In the genomic region with DNA sequence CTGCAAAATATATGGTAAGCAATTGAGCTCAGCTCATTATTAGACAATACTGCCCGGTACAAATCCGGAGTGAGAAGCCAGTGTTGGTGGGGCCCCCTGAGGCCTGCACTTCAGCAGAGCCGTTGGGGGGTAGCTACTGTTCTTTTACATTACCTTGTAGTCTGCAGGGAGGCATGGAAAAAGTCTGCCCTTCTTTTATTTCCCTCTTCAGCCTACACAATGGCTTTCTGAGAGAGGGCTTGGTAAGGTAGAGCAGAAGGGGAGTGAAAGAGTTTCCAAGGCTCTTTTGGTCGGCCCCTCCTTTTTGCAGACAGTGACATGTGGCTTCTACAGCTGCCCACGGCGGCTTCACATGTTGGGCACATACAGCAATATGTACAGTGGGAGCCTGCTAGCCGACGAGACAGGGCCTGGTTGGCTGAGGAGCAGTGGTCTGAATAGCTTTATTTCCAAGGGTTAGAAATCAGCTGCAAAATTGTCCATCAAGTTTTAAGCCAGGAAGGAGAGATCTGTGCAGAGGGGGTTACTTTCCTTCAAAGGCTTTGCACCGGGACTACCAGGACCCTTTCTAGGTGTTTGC, we compare ENCODE assay signal across 17 cellular contexts. TPM values are rescaled to one million over a fixed set of nuclear protein-coding genes. Genes with fewer than 3 reads are reported as not detected.
DNase-seq lines count a peak whose midpoint lies in the region; ATAC-seq, FAIRE-seq and TF ChIP-seq lines count a peak whose summit lies in the region.
"Had no signal": no experiment of that assay in that cellular context is flagged by ENCODE, and none has a peak within 500 bp of the region (broad histone marks: within the 10 kb centered on the region; RNA-seq: fewer than 3 reads in every experiment).

No MANE protein-coding gene starts in this region.

- no peak overlapping the region for H3K4me3 Mint-ChIP-seq in MCF 10A (ENCODE audit: unreplicated experiment)
- H3K4me3 Mint-ChIP-seq: activated CD4-positive, alpha-beta T cell treated with anti-CD3 and anti-CD28 coated beads, Interleukin-2, amount 10 ng/mL, durations not matched to agents 24 days and 14 days; memory B cell had no signal

- peaks cover 25% of the 10 kb centered on the region for H3K79me2 ChIP-seq in GM23248 (ENCODE audit: insufficient read depth)
- peaks cover 38% of the 10 kb centered on the region for H3K79me2 ChIP-seq in MM.1S (ENCODE audit: low read length)
- H3K79me2 ChIP-seq in endothelial cell of umbilical vein (ENCODE audit: control insufficient read depth, insufficient read depth, low read length), result peaks cover 11% of the 10 kb centered on the region
- H3K79me2 ChIP-seq in osteoblast (ENCODE audit: insufficient read depth, low read length), result peaks cover 39% of the 10 kb centered on the region

- H3K36me3 ChIP-seq in GM23248 (ENCODE audit: low read depth), result no peaks in the 10 kb centered on the region
- no peaks in the 10 kb centered on the region for H3K36me3 ChIP-seq in MM.1S (replicated peaks; ENCODE audit: insufficient read depth, low read length)
- no peaks in the 10 kb centered on the region for H3K36me3 ChIP-seq in endothelial cell of umbilical vein (ENCODE audit: control insufficient read depth in 2 of 2, extremely low read depth in 1 of 2, insufficient read depth in 2 of 2, low read length in 2 of 2)
- peaks cover 22% of the 10 kb centered on the region for H3K36me3 ChIP-seq in osteoblast (ENCODE audit: insufficient read depth, low read length)
- H3K36me3 ChIP-seq in A673 (ENCODE audit: insufficient read depth, low read length, poor library complexity, severe bottlenecking), result no peaks in the 10 kb centered on the region
- H3K36me3 ChIP-seq: prostate gland had no signal

- dilution Hi-C loops in endothelial cell of umbilical vein (cut with MboI; ENCODE audit: extremely low pct_ligation_motif_present, low sequenced_read_pairs), result no loop called here

- intact Hi-C loops in endothelial cell of umbilical vein (cut with micrococcal nuclease) (no loop called here), head of caudate nucleus (cut with DNase I) (no loop called here), MCF 10A (cut with micrococcal nuclease) (no loop called here), A673 (cut with micrococcal nuclease; ENCODE audit: unreplicated experiment) (no loop called here)

- no peaks in the 10 kb centered on the region for H3K27me3 ChIP-seq in GM23248 (replicated peaks; ENCODE audit: insufficient read depth)
- H3K27me3 ChIP-seq in MM.1S (replicated peaks; ENCODE audit: insufficient read depth, low read length), result no peaks in the 10 kb centered on the region
- no peaks in the 10 kb centered on the region for H3K27me3 ChIP-seq in endothelial cell of umbilical vein (ENCODE audit: control insufficient read depth in 2 of 2, insufficient read depth in 2 of 2, low read length in 2 of 2)
- H3K27me3 ChIP-seq in osteoblast (ENCODE audit: insufficient read depth, low read length), result no peaks in the 10 kb centered on the region
- no peaks in the 10 kb centered on the region for H3K27me3 ChIP-seq in A673 (replicated peaks; ENCODE audit: insufficient read depth, low read depth, low read length, poor library complexity)

- TF ChIP-seq CTCF in MM.1S (IDR thresholded peaks at IDR 0.05; ENCODE audit: low read length) (no peak), endothelial cell of umbilical vein (IDR thresholded peaks at IDR 0.05; ENCODE audit: extremely low read depth in 1 of 2, insufficient read depth in 1 of 2, low read depth in 1 of 2, low read length in 2 of 2) (no peak), osteoblast (IDR thresholded peaks at IDR 0.05; ENCODE audit: extremely low read depth, low read depth, low read length) (no peak), MCF 10A (IDR thresholded peaks at IDR 0.05; ENCODE audit: unreplicated experiment) (no peak), A673 (conservative IDR thresholded peaks at IDR 0.05; ENCODE audit: low read depth, low read length) (no peak)

- H3K9me3 ChIP-seq in GM23248 (ENCODE audit: low read depth) (no peaks in the 10 kb centered on the region), MM.1S (replicated peaks; ENCODE audit: insufficient read depth, low read length) (no peaks in the 10 kb centered on the region), endothelial cell of umbilical vein (replicated peaks; ENCODE audit: control insufficient read depth, insufficient read depth, low read length) (no peaks in the 10 kb centered on the region), osteoblast (ENCODE audit: low read depth, low read length) (no peaks in the 10 kb centered on the region), A673 (ENCODE audit: low read depth, low read length, poor library complexity, severe bottlenecking) (no peaks in the 10 kb centered on the region)
- H3K9me3 ChIP-seq: prostate gland had no signal

- WGBS in GM23248 (ENCODE audit: low coverage in 1 of 2, low lambda C conversion rate in 2 of 2, missing lambda C conversion rate in 2 of 2), 2 experiments, result 83 to 91% methylated on average over 9 of the region's 9 CpGs

- BruUV-seq in endothelial cell of umbilical vein (replicated peaks; lab: Mats Ljungman, UMichigan), result no TSS peak
- no TSS peak for BruUV-seq in MCF 10A (replicated peaks; lab: Mats Ljungman, UMichigan)
- no TSS peak for BruUV-seq in A673 (replicated peaks; lab: Mats Ljungman, UMichigan)

- peaks cover 19% of the 10 kb centered on the region for H3K36me3 Mint-ChIP-seq in MCF 10A (ENCODE audit: insufficient read depth, unreplicated experiment)
- H3K36me3 Mint-ChIP-seq: memory B cell had no signal

- no peaks in the 10 kb centered on the region for H3K9me1 ChIP-seq in endothelial cell of umbilical vein (replicated peaks; ENCODE audit: control insufficient read depth, extremely low read depth, insufficient read depth, low read length)

- H3K9me2 ChIP-seq in GM23248 (ENCODE audit: insufficient read depth) (no peaks in the 10 kb centered on the region), MM.1S (replicated peaks; ENCODE audit: insufficient read depth, low read length) (no peaks in the 10 kb centered on the region)

- peak; percentile 21 for FAIRE-seq in endothelial cell of umbilical vein (lab: Jason Lieb, UNC)
- FAIRE-seq: H54 had no signal

- CTCF ChIA-PET in endothelial cell of umbilical vein (lab: Charles Lee), result interaction anchor here (1.0 to 5.3 kb wide), 9 partner anchors 12 to 94 kb away, joined by 3 to 81 read pairs (median 7); a partner anchor contains a TSS
- CTCF ChIA-PET in MCF 10A (lab: Yijun Ruan, JAX), result interaction anchor here (0.6 to 7.5 kb wide), 16 partner anchors 7 to 110 kb away, joined by 3 to 105 read pairs (median 3); a partner anchor contains a TSS
- CTCF ChIA-PET in A673 (lab: Charles Lee), result interaction anchor here (0.6 to 1.4 kb wide), 3 partner anchors 18 to 102 kb away, joined by 3 read pairs; no protein-coding TSS in a partner anchor

- no peak overlapping the region for H2AFZ ChIP-seq in GM23248
- H2AFZ ChIP-seq in MM.1S (ENCODE audit: low read length), result 0 out of 2 replicates have a peak overlapping the region, but pooled peaks have one; percentile 0
- no peak overlapping the region for H2AFZ ChIP-seq in endothelial cell of umbilical vein (ENCODE audit: low read depth, low read length)
- H2AFZ ChIP-seq in osteoblast (ENCODE audit: low read length), result no peak overlapping the region

- TF ChIP-seq POLR2A in endothelial cell of umbilical vein (IDR thresholded peaks at IDR 0.05; ENCODE audit: low read depth, low read length), result peak; percentile 16

- in situ Hi-C loops in GM23248 (cut with MboI), result no loop called here

- H3K27me3 Mint-ChIP-seq in MCF 10A (ENCODE audit: insufficient read depth, unreplicated experiment), result no peaks in the 10 kb centered on the region
- H3K27me3 Mint-ChIP-seq: memory B cell had no signal

- H3K4me3 ChIP-seq in GM23248 (no peak overlapping the region), MM.1S (ENCODE audit: low read length) (peak overlapping the region; percentile 32), endothelial cell of umbilical vein (replicated peaks in 1 of 3; ENCODE audit: insufficient read depth in 1 of 3, low read depth in 1 of 3, low read length in 3 of 3) (no peak overlapping the region), osteoblast (ENCODE audit: insufficient read depth, low read length) (peak overlapping the region; percentile 23), A673 (ENCODE audit: low read depth, low read length, poor library complexity, severe bottlenecking) (no peak overlapping the region)
- H3K4me3 ChIP-seq: prostate gland had no signal

- H4K20me1 ChIP-seq in GM23248 (ENCODE audit: insufficient read depth) (no peaks in the 10 kb centered on the region), MM.1S (ENCODE audit: insufficient read depth, low read length) (no peaks in the 10 kb centered on the region), endothelial cell of umbilical vein (replicated peaks; ENCODE audit: control insufficient read depth, extremely low read depth, insufficient read depth, low read length) (no peaks in the 10 kb centered on the region), osteoblast (ENCODE audit: insufficient read depth, low read length) (peaks cover 8% of the 10 kb centered on the region)

- H3K4me2 ChIP-seq in GM23248 (ENCODE audit: unreplicated experiment), result peak overlapping the region; percentile 51
- H3K4me2 ChIP-seq in MM.1S (ENCODE audit: low read depth, low read length), result peak overlapping the region; percentile 79
- no peak overlapping the region for H3K4me2 ChIP-seq in endothelial cell of umbilical vein (ENCODE audit: insufficient read depth, low read length)
- peak overlapping the region; percentile 55 for H3K4me2 ChIP-seq in osteoblast (ENCODE audit: insufficient read depth, low read length)

- H3K27ac Mint-ChIP-seq in MCF 10A (ENCODE audit: low read depth, unreplicated experiment), result no peak overlapping the region
- H3K27ac Mint-ChIP-seq: activated CD4-positive, alpha-beta T cell treated with anti-CD3 and anti-CD28 coated beads, Interleukin-2, amount 10 ng/mL, durations not matched to agents 24 days and 14 days; memory B cell had no signal

- H3K4me1 Mint-ChIP-seq in MCF 10A (ENCODE audit: insufficient read depth, unreplicated experiment), result peaks cover 38% of the 10 kb centered on the region

- H3K9ac ChIP-seq in GM23248 (no peak overlapping the region), MM.1S (ENCODE audit: low read length) (peak overlapping the region; percentile 51), endothelial cell of umbilical vein (replicated peaks; ENCODE audit: extremely low read depth, insufficient read depth, low read length) (no peak overlapping the region)

- H3F3A ChIP-seq in GM23248 (ENCODE audit: insufficient read depth) (peaks cover 40% of the 10 kb centered on the region), MM.1S (ENCODE audit: insufficient read depth, low read length) (peaks cover 36% of the 10 kb centered on the region)

- no peaks in the 10 kb centered on the region for H3K9me3 Mint-ChIP-seq in MCF 10A (ENCODE audit: unreplicated experiment)
- H3K9me3 Mint-ChIP-seq: activated CD4-positive, alpha-beta T cell treated with anti-CD3 and anti-CD28 coated beads, Interleukin-2, amount 10 ng/mL, durations not matched to agents 24 days and 14 days; memory B cell had no signal

- H3K4me1 ChIP-seq in GM23248 (ENCODE audit: insufficient read depth), result peaks cover 45% of the 10 kb centered on the region
- peaks cover 61% of the 10 kb centered on the region for H3K4me1 ChIP-seq in MM.1S (ENCODE audit: low read length)
- H3K4me1 ChIP-seq in endothelial cell of umbilical vein (ENCODE audit: control insufficient read depth, extremely low read depth, insufficient read depth, low read length), result peaks cover 50% of the 10 kb centered on the region
- peaks cover 64% of the 10 kb centered on the region for H3K4me1 ChIP-seq in osteoblast (ENCODE audit: insufficient read depth, low read length)
- H3K4me1 ChIP-seq in A673 (ENCODE audit: insufficient read depth, low read length, poor library complexity, severe bottlenecking), result peaks cover 35% of the 10 kb centered on the region

- no peak for ATAC-seq in GM21360 (IDR thresholded peaks at IDR 0.05; ENCODE audit: unreplicated experiment)

- DNase-seq in GM23248 (no peak), MM.1S (peak; percentile 57), endothelial cell of umbilical vein (ENCODE audit: low read depth, low spot score) (no peak), osteoblast (ENCODE audit: insufficient read length, low spot score, missing footprints) (peak; percentile 69), head of caudate nucleus (no peak), MCF 10A (ENCODE audit: unreplicated experiment) (no peak), A673 (ENCODE audit: low spot score) (no peak)
- DNase-seq: activated CD4-positive, alpha-beta T cell treated with anti-CD3 and anti-CD28 coated beads, Interleukin-2, amount 10 ng/mL, durations not matched to agents 24 days and 14 days; C1 segment of cervical spinal cord; GDM1; NCI-H2227 treated with DMSO at 0.1 percent for 48 hours; stimulated activated CD4-positive, alpha-beta T cell treated with anti-CD3 and anti-CD28 coated beads, Interleukin-2, amount 100 ng/mL, for 48 hours had no signal

- H3K27ac ChIP-seq in GM23248, result no peak overlapping the region
- H3K27ac ChIP-seq in MM.1S (ENCODE audit: low read length), result peak overlapping the region; percentile 89
- peak overlapping the region; percentile 55 for H3K27ac ChIP-seq in endothelial cell of umbilical vein (ENCODE audit: insufficient read depth, low read depth, low read length)
- peak overlapping the region; percentile 55 for H3K27ac ChIP-seq in osteoblast (ENCODE audit: low read depth, low read length)
- no peak overlapping the region for H3K27ac ChIP-seq in A673 (ENCODE audit: low read depth, low read length, poor library complexity, severe bottlenecking)
- H3K27ac ChIP-seq: prostate gland had no signal

- POLR2A ChIA-PET in endothelial cell of umbilical vein (lab: Charles Lee), result interaction anchor here (2.4 kb wide), 1 partner anchor 13 kb away, joined by 12 read pairs; a partner anchor contains a TSS
- POLR2A ChIA-PET in MCF 10A (lab: Yijun Ruan, JAX), result interaction anchor here (1.2 to 5.7 kb wide), 2 partner anchors 12 to 38 kb away, joined by 3 to 62 read pairs; a partner anchor contains a TSS
- POLR2A ChIA-PET in A673 (lab: Charles Lee; ENCODE audit: low non-redundant PET), result no interaction called here

RNA-seq across cellular contexts. Expression of a gene that starts 3.9 kb away (rescaled TPM):
- 16.6 and 19.9 TPM in 2 replicates for total RNA-seq in GM23248 (2014; rRNA removed; shearing (Covaris generic))
- 3.9 and 4.5 TPM in 2 replicates for polyA plus RNA-seq in GM23248 (2016; fragmentation: Nextera tagmentation; extraction: Ambion mirVana)
- 23.6 and 24.1 TPM in 2 replicates for total RNA-seq in endothelial cell of umbilical vein
- 9.4 and 10.4 TPM in 2 replicates for polyA plus RNA-seq in endothelial cell of umbilical vein
- 11.7 and 14.2 TPM in 2 replicates for polyA plus RNA-seq in endothelial cell of umbilical vein (2011; cell fraction: cytosol; rRNA removed)
- polyA plus RNA-seq in endothelial cell of umbilical vein (2011; cell fraction: nucleus; rRNA removed), result 11.1 and 12.5 TPM in 2 replicates
- polyA plus RNA-seq in endothelial cell of umbilical vein (2012), result 11.4 and 13.4 TPM in 2 replicates
- 10.0 and 13.4 TPM in 2 replicates for polyA minus RNA-seq in endothelial cell of umbilical vein
- 3.3 TPM for polyA minus RNA-seq in endothelial cell of umbilical vein (2011; cell fraction: cytosol; rRNA and poly(A)+ RNA removed)
- polyA minus RNA-seq in endothelial cell of umbilical vein (2011; cell fraction: nucleus; rRNA and poly(A)+ RNA removed), result 5.5 and 6.1 TPM in 2 replicates
- total RNA-seq in osteoblast, result 16.8 and 17.7 TPM in 2 replicates
- 14.9 and 15.7 TPM in 2 replicates for total RNA-seq in MCF 10A (2022)
- total RNA-seq in A673 (2021), result 14.5 and 15.6 TPM in 2 replicates

RNA-seq across cellular contexts. Expression of a gene that starts 13.3 kb away (rescaled TPM):
- total RNA-seq in GM23248 (2014; rRNA removed; shearing (Covaris generic)), result 16.9 and 19.6 TPM in 2 replicates
- polyA plus RNA-seq in GM23248 (2016; fragmentation: Nextera tagmentation; extraction: Ambion mirVana) (28.8 and 33.1 TPM in 2 replicates), endothelial cell of umbilical vein (4.8 and 7.6 TPM in 2 replicates)
- total RNA-seq in endothelial cell of umbilical vein (46.0 and 47.3 TPM in 2 replicates), osteoblast (18.3 and 23.9 TPM in 2 replicates), MCF 10A (2022) (36.0 and 45.3 TPM in 2 replicates), A673 (2021) (8.6 and 8.9 TPM in 2 replicates)
- 6.1 and 7.0 TPM in 2 replicates for polyA plus RNA-seq in endothelial cell of umbilical vein (2011; cell fraction: cytosol; rRNA removed)
- 65.5 and 69.4 TPM in 2 replicates for polyA plus RNA-seq in endothelial cell of umbilical vein (2011; cell fraction: nucleus; rRNA removed)
- 32.0 and 33.5 TPM in 2 replicates for polyA plus RNA-seq in endothelial cell of umbilical vein (2012)
- 24.9 and 26.7 TPM in 2 replicates for polyA minus RNA-seq in endothelial cell of umbilical vein
- 1.3 TPM for polyA minus RNA-seq in endothelial cell of umbilical vein (2011; cell fraction: cytosol; rRNA and poly(A)+ RNA removed)
- 28.5 and 32.2 TPM in 2 replicates for polyA minus RNA-seq in endothelial cell of umbilical vein (2011; cell fraction: nucleus; rRNA and poly(A)+ RNA removed)

RNA-seq across cellular contexts. Expression of a gene that starts 19.7 kb away (rescaled TPM):
- total RNA-seq in GM23248 (2014; rRNA removed; shearing (Covaris generic)), result 0.54 and 0.76 TPM in 2 replicates
- 1.1 TPM in 2 replicates for polyA plus RNA-seq in GM23248 (2016; fragmentation: Nextera tagmentation; extraction: Ambion mirVana)
- 1.5 and 4.3 TPM in 2 replicates for total RNA-seq in endothelial cell of umbilical vein
- polyA plus RNA-seq in endothelial cell of umbilical vein, result 1.6 and 1.9 TPM in 2 replicates
- 1.2 TPM in 2 replicates for polyA plus RNA-seq in endothelial cell of umbilical vein (2011; cell fraction: cytosol; rRNA removed)
- polyA plus RNA-seq in endothelial cell of umbilical vein (2011; cell fraction: nucleus; rRNA removed), result 6.7 and 10.9 TPM in 2 replicates
- polyA plus RNA-seq in endothelial cell of umbilical vein (2012), result 1.8 and 3.1 TPM in 2 replicates
- 1.2 and 1.6 TPM in 2 replicates for polyA minus RNA-seq in endothelial cell of umbilical vein
- polyA minus RNA-seq in endothelial cell of umbilical vein (2011; cell fraction: cytosol; rRNA and poly(A)+ RNA removed), result 4.4 TPM
- polyA minus RNA-seq in endothelial cell of umbilical vein (2011; cell fraction: nucleus; rRNA and poly(A)+ RNA removed), result 2.0 and 2.4 TPM in 2 replicates
- under 0.01 TPM in 2 replicates for total RNA-seq in osteoblast
- 0.15 and 0.84 TPM in 2 replicates for total RNA-seq in MCF 10A (2022)
- 5.6 and 6.6 TPM in 2 replicates for total RNA-seq in A673 (2021)

RNA-seq across cellular contexts. Expression of a gene that starts 23.4 kb away (rescaled TPM):
- not detected in 2 replicates for total RNA-seq in GM23248 (2014; rRNA removed; shearing (Covaris generic))
- polyA plus RNA-seq in GM23248 (2016; fragmentation: Nextera tagmentation; extraction: Ambion mirVana) (not detected in 2 replicates), endothelial cell of umbilical vein (not detected in 2 replicates)
- total RNA-seq in endothelial cell of umbilical vein (not detected in 2 replicates), osteoblast (not detected in 2 replicates), MCF 10A (2022) (not detected in 2 replicates), A673 (2021) (not detected in 2 replicates)
- polyA plus RNA-seq in endothelial cell of umbilical vein (2011; cell fraction: cytosol; rRNA removed), result not detected in 2 replicates
- polyA plus RNA-seq in endothelial cell of umbilical vein (2011; cell fraction: nucleus; rRNA removed), result not detected in 2 replicates
- not detected in 2 replicates for polyA plus RNA-seq in endothelial cell of umbilical vein (2012)
- polyA minus RNA-seq in endothelial cell of umbilical vein, result not detected in 2 replicates
- polyA minus RNA-seq in endothelial cell of umbilical vein (2011; cell fraction: cytosol; rRNA and poly(A)+ RNA removed), result not detected
- polyA minus RNA-seq in endothelial cell of umbilical vein (2011; cell fraction: nucleus; rRNA and poly(A)+ RNA removed), result not detected in 2 replicates
- total RNA-seq: activated CD4-positive, alpha-beta T cell treated with anti-CD3 and anti-CD28 coated beads, Interleukin-2, amount 10 ng/mL, durations not matched to agents 24 days and 14 days; prostate gland; T-helper 1 cell treated with Interleukin-12 subunit alpha and Interleukin-12 subunit beta and Interleukin-4 antibody, amounts not matched to agents 30 ng/mL and 1 ng/mL, for 36 hours had no signal

RNA-seq across cellular contexts. Expression of a gene that starts 30.6 kb away (rescaled TPM):
- total RNA-seq in GM23248 (2014; rRNA removed; shearing (Covaris generic)), result 0.11 and 0.13 TPM in 2 replicates
- polyA plus RNA-seq in GM23248 (2016; fragmentation: Nextera tagmentation; extraction: Ambion mirVana) (0.13 and 0.51 TPM in 2 replicates), endothelial cell of umbilical vein (0.10 and 0.24 TPM in 2 replicates)
- total RNA-seq in endothelial cell of umbilical vein (0.65 and 1.2 TPM in 2 replicates), osteoblast (0.29 and 0.36 TPM in 2 replicates), MCF 10A (2022) (1.8 and 2.1 TPM in 2 replicates), A673 (2021) (0.62 and 1.3 TPM in 2 replicates)
- polyA plus RNA-seq in endothelial cell of umbilical vein (2011; cell fraction: cytosol; rRNA removed), result 0.05 and 0.13 TPM in 2 replicates
- polyA plus RNA-seq in endothelial cell of umbilical vein (2011; cell fraction: nucleus; rRNA removed), result 0.05 and 0.10 TPM in 2 replicates
- 0.13 and 0.65 TPM in 2 replicates for polyA plus RNA-seq in endothelial cell of umbilical vein (2012)
- 0.06 and 0.73 TPM in 2 replicates for polyA minus RNA-seq in endothelial cell of umbilical vein
- polyA minus RNA-seq in endothelial cell of umbilical vein (2011; cell fraction: cytosol; rRNA and poly(A)+ RNA removed), result 0.10 TPM
- polyA minus RNA-seq in endothelial cell of umbilical vein (2011; cell fraction: nucleus; rRNA and poly(A)+ RNA removed), result 0.05 TPM in 2 replicates

Comparison
In these comparisons a context has a peak if more than half of its experiments do, and no peak if none do; other contexts are left out.
1. DNase-seq: peak in MM.1S (single experiment) and osteoblast (single experiment); none in GM23248 (single experiment), endothelial cell of umbilical vein (single experiment), head of caudate nucleus (0 of 42), MCF 10A (single experiment) and A673 (single experiment).
2. H3K27ac ChIP-seq: peak in MM.1S (single experiment), endothelial cell of umbilical vein (single experiment) and osteoblast (single experiment); none in GM23248 (single experiment) and A673 (single experiment).
3. H3K4me3 ChIP-seq: peak in MM.1S (single experiment) and osteoblast (single experiment); none in GM23248 (single experiment), endothelial cell of umbilical vein (0 of 3) and A673 (single experiment).